In genomic region chr19:1826557-1827521, GRCh38 we compare ENCODE assay signal across 1 cellular context.
TF ChIP-seq lines count a peak whose summit lies in the region.

No MANE protein-coding gene starts in this region.

TF ChIP-seq in IMR-90, 13 proteins besides CTCF, POLR2A, EP300 and RAD21:
- TF ChIP-seq BHLHE40 (IDR thresholded peaks at IDR 0.05; ENCODE audit: low read depth, low read length) (no peak), CHD1 (IDR thresholded peaks at IDR 0.05; ENCODE audit: low read depth, low read length) (no peak), FOS (IDR thresholded peaks at IDR 0.05; ENCODE audit: low read depth, low read length) (no peak), MAZ (IDR thresholded peaks at IDR 0.05; ENCODE audit: borderline replicate concordance, low read depth, low read length) (no peak), MAFK (IDR thresholded peaks at IDR 0.05; ENCODE audit: low read depth, low read length) (no peak), USF2 (IDR thresholded peaks at IDR 0.05; ENCODE audit: low read depth, low read length) (no peak), ELK1 (IDR thresholded peaks at IDR 0.05; ENCODE audit: borderline replicate concordance, low read depth, low read length) (no peak)
TF ChIP-seq in IMR-90: peak in this region for 0.
